ENCODE assay signal across 21 cellular contexts in the genomic region with DNA sequence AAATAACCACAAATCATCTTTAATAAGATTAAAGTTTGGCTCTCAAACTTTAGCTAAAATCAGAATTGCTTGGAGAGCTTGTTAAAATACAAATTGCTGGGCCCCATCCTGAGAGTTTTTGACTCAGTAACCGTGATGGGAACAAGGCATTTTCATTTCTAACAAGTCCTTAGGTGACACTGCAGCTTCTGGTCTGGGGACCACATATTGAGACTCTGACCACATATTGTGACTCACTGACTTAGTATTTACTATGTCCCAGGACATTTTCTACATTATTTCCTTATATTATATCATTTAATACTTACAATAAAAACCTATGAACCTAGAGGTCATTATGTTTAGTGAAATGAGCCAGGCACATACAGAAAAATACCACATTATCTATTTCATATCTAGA.
DNase-seq lines count a peak whose midpoint lies in the region; ATAC-seq and TF ChIP-seq lines count a peak whose summit lies in the region.
"Had no signal": no experiment of that assay in that cellular context is flagged by ENCODE, and none has a peak within 500 bp of the region (broad histone marks: within the 10 kb centered on the region; RNA-seq: fewer than 3 reads in every experiment).

No MANE protein-coding gene starts in this region.

- no peak overlapping the region for H2AK5ac ChIP-seq in mesenchymal stem cell (ENCODE audit: low read length, severe bottlenecking)

- H3K4me1 ChIP-seq in adipocyte (ENCODE audit: control insufficient read depth, insufficient read depth, low read length) (no peaks in the 10 kb centered on the region), mesenchymal stem cell (ENCODE audit: control insufficient read depth, insufficient read depth, low read depth, low read length) (no peaks in the 10 kb centered on the region), SK-N-SH (ENCODE audit: control insufficient read depth in 1 of 2, insufficient read depth in 2 of 2, low read depth in 1 of 2, low read length in 1 of 2) (no peaks in the 10 kb centered on the region)

- H3K27me3 ChIP-seq in adipocyte (replicated peaks; ENCODE audit: control insufficient read depth, insufficient read depth, low read length), result no peaks in the 10 kb centered on the region
- no peaks in the 10 kb centered on the region for H3K27me3 ChIP-seq in mesenchymal stem cell (ENCODE audit: control insufficient read depth in 1 of 2, insufficient read depth in 1 of 2, low read length in 2 of 2)
- H3K27me3 ChIP-seq in SK-N-SH (ENCODE audit: insufficient read depth), result no peaks in the 10 kb centered on the region

- no peak overlapping the region for H3K23ac ChIP-seq in mesenchymal stem cell (ENCODE audit: low read length in 2 of 2)

- H3K18ac ChIP-seq in mesenchymal stem cell (ENCODE audit: low read depth in 1 of 2, low read length in 2 of 2), result no peak overlapping the region

- no peaks in the 10 kb centered on the region for H3K79me2 ChIP-seq in SK-N-SH (ENCODE audit: insufficient read depth)

- H3K79me1 ChIP-seq in mesenchymal stem cell (replicated peaks; ENCODE audit: low read length, poor library complexity, severe bottlenecking), result no peaks in the 10 kb centered on the region

- DNase-seq in M059J (ENCODE audit: low read depth), result peak; percentile 65
- DNase-seq in adipocyte (ENCODE audit: low read depth), result peak; percentile 6
- DNase-seq in mesenchymal stem cell, result peak; percentile 5
- no peak for DNase-seq in SK-N-SH
- no peak for DNase-seq in nephron progenitor cell
- no peak for DNase-seq in HPDE6-E6E7 (ENCODE audit: extremely low spot score)
- DNase-seq: DMS53, NCI-H1694, NCI-H2081, NCI-H2171, NCI-H345, NCI-H524, NCI-H774, Right ventricle myocardium superior had no signal

- no peaks in the 10 kb centered on the region for H3K27me3 Mint-ChIP-seq in nephron progenitor cell (ENCODE audit: low read depth, poor library complexity)

- no peak for TF ChIP-seq EP300 in SK-N-SH (IDR thresholded peaks at IDR 0.05; ENCODE audit: borderline replicate concordance in 1 of 2, low read depth in 1 of 2, low read length in 1 of 2)

- no peaks in the 10 kb centered on the region for H3K9me2 ChIP-seq in SK-N-SH

- H3K4me1 Mint-ChIP-seq in nephron progenitor cell, result no peaks in the 10 kb centered on the region
- H3K4me1 Mint-ChIP-seq: CD14-positive monocyte, GM23338 had no signal

- H4K8ac ChIP-seq in mesenchymal stem cell (ENCODE audit: low read length), result no peak overlapping the region

- H3K36me3 Mint-ChIP-seq in nephron progenitor cell (ENCODE audit: low read depth), result no peaks in the 10 kb centered on the region
- H3K36me3 Mint-ChIP-seq: CD14-positive monocyte had no signal

- no peaks in the 10 kb centered on the region for H3K9me3 ChIP-seq in adipocyte (ENCODE audit: control insufficient read depth, low read length)
- H3K9me3 ChIP-seq in mesenchymal stem cell (ENCODE audit: control insufficient read depth, low read length), result peaks cover 6% of the 10 kb centered on the region
- no peaks in the 10 kb centered on the region for H3K9me3 ChIP-seq in SK-N-SH

- no peak overlapping the region for H2BK15ac ChIP-seq in mesenchymal stem cell (ENCODE audit: low read depth, poor library complexity, severe bottlenecking)

- H2AFZ ChIP-seq in mesenchymal stem cell (ENCODE audit: low read depth, low read length) (no peak overlapping the region), SK-N-SH (ENCODE audit: low read depth) (no peak overlapping the region)
- H2AFZ ChIP-seq: GM23338 had no signal

- no peak overlapping the region for H4K91ac ChIP-seq in mesenchymal stem cell (ENCODE audit: low read length)

- no peak overlapping the region for H3K4me2 ChIP-seq in mesenchymal stem cell (ENCODE audit: low read length, poor library complexity, severe bottlenecking)
- no peak overlapping the region for H3K4me2 ChIP-seq in SK-N-SH
- H3K4me2 ChIP-seq: GM23338 had no signal

- POLR2A ChIA-PET in SK-N-SH (lab: Yijun Ruan, JAX), result no interaction called here

- ATAC-seq in GM18868 (IDR thresholded peaks at IDR 0.05; ENCODE audit: unreplicated experiment), result peak; percentile 40
- no peak for ATAC-seq in HG03159 (IDR thresholded peaks at IDR 0.05; ENCODE audit: unreplicated experiment)
- ATAC-seq: GM23338, HepG2, K562 had no signal

- no peak overlapping the region for H3K4me3 Mint-ChIP-seq in nephron progenitor cell
- H3K4me3 Mint-ChIP-seq: B cell, CD14-positive monocyte, GM23338 had no signal

- no peak overlapping the region for H3K27ac Mint-ChIP-seq in nephron progenitor cell
- H3K27ac Mint-ChIP-seq: B cell, CD14-positive monocyte, GM23338 had no signal

- H3K36me3 ChIP-seq in adipocyte (ENCODE audit: control insufficient read depth, insufficient read depth, low read length, severe bottlenecking) (no peaks in the 10 kb centered on the region), mesenchymal stem cell (ENCODE audit: control insufficient read depth in 1 of 2, insufficient read depth in 2 of 2, low read depth in 1 of 2, low read length in 2 of 2) (no peaks in the 10 kb centered on the region), SK-N-SH (replicated peaks in 1 of 2; ENCODE audit: control insufficient read depth in 1 of 2, insufficient read depth in 2 of 2, low read length in 1 of 2) (no peaks in the 10 kb centered on the region)

- no peak overlapping the region for H2BK5ac ChIP-seq in mesenchymal stem cell (ENCODE audit: low read depth, low read length, poor library complexity, severe bottlenecking)

- H3K14ac ChIP-seq in mesenchymal stem cell (ENCODE audit: low read length in 2 of 2), result no peak overlapping the region

- H3K4me3 ChIP-seq in adipocyte (ENCODE audit: low read length) (no peak overlapping the region), mesenchymal stem cell (ENCODE audit: insufficient read depth in 1 of 2, low read depth in 1 of 2, low read length in 2 of 2) (no peak overlapping the region), SK-N-SH (ENCODE audit: low read depth in 2 of 2, low read length in 1 of 2) (no peak overlapping the region)
- H3K4me3 ChIP-seq: GM23338, K562 had no signal

- no peaks in the 10 kb centered on the region for H3K9me3 Mint-ChIP-seq in nephron progenitor cell
- H3K9me3 Mint-ChIP-seq: GM23338 had no signal

- no peak overlapping the region for H2BK12ac ChIP-seq in mesenchymal stem cell (ENCODE audit: low read length in 2 of 2)

- H3K27ac ChIP-seq in mesenchymal stem cell (ENCODE audit: low read length, poor library complexity, severe bottlenecking) (no peak overlapping the region), SK-N-SH (ENCODE audit: low read depth in 2 of 2, low read length in 1 of 2) (no peak overlapping the region)

- H3K9ac ChIP-seq in adipocyte (ENCODE audit: low read length), result no peak overlapping the region
- H3K9ac ChIP-seq in mesenchymal stem cell (ENCODE audit: low read length), result no peak overlapping the region
- H3K9ac ChIP-seq in SK-N-SH, result no peak overlapping the region

- no peak for TF ChIP-seq CTCF in SK-N-SH (IDR thresholded peaks at IDR 0.05)
- TF ChIP-seq CTCF in nephron progenitor cell (IDR thresholded peaks at IDR 0.05), result no peak

- H3K4ac ChIP-seq in mesenchymal stem cell (ENCODE audit: low read depth in 1 of 2, low read length in 2 of 2), result no peak overlapping the region

- no peaks in the 10 kb centered on the region for H4K20me1 ChIP-seq in SK-N-SH (ENCODE audit: insufficient read depth)

- H3F3A ChIP-seq in SK-N-SH (replicated peaks; ENCODE audit: insufficient read depth), result no peaks in the 10 kb centered on the region

- CTCF ChIA-PET in SK-N-SH (lab: Yijun Ruan, JAX), result no interaction called here

- 75% methylated on average over 1 of the region's 1 CpG for WGBS in mesenchymal stem cell
- WGBS in SK-N-SH (ENCODE audit: low lambda C conversion rate), result 15% methylated on average over 1 of the region's 1 CpG

- TF ChIP-seq RAD21 in SK-N-SH (IDR thresholded peaks at IDR 0.05; ENCODE audit: low read length), result no peak

- no peak overlapping the region for H2BK120ac ChIP-seq in mesenchymal stem cell (ENCODE audit: low read depth, low read length)

TF ChIP-seq in SK-N-SH, 30 proteins besides CTCF, POLR2A, EP300 and RAD21 (continues in another document):
- TF ChIP-seq MAX (IDR thresholded peaks at IDR 0.05; ENCODE audit: low read depth), result no peak
- TF ChIP-seq RFX5 (IDR thresholded peaks at IDR 0.05; ENCODE audit: low read length), result no peak
- no peak for TF ChIP-seq GABPA (IDR thresholded peaks at IDR 0.05; ENCODE audit: low read depth)
- TF ChIP-seq, protein P1, sequence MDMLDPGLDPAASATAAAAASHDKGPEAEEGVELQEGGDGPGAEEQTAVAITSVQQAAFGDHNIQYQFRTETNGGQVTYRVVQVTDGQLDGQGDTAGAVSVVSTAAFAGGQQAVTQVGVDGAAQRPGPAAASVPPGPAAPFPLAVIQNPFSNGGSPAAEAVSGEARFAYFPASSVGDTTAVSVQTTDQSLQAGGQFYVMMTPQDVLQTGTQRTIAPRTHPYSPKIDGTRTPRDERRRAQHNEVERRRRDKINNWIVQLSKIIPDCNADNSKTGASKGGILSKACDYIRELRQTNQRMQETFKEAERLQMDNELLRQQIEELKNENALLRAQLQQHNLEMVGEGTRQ (IDR thresholded peaks at IDR 0.05; ENCODE audit: borderline replicate concordance, low read depth, low read length), result no peak
- TF ChIP-seq, protein P2, sequence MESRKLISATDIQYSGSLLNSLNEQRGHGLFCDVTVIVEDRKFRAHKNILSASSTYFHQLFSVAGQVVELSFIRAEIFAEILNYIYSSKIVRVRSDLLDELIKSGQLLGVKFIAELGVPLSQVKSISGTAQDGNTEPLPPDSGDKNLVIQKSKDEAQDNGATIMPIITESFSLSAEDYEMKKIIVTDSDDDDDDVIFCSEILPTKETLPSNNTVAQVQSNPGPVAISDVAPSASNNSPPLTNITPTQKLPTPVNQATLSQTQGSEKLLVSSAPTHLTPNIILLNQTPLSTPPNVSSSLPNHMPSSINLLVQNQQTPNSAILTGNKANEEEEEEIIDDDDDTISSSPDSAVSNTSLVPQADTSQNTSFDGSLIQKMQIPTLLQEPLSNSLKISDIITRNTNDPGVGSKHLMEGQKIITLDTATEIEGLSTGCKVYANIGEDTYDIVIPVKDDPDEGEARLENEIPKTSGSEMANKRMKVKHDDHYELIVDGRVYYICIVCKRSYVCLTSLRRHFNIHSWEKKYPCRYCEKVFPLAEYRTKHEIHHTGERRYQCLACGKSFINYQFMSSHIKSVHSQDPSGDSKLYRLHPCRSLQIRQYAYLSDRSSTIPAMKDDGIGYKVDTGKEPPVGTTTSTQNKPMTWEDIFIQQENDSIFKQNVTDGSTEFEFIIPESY (IDR thresholded peaks at IDR 0.05; ENCODE audit: borderline replicate concordance, low read depth), result no peak
- TF ChIP-seq POLR2AphosphoS5 (IDR thresholded peaks at IDR 0.05; ENCODE audit: low read depth, low read length), result no peak
- TF ChIP-seq NFIC (IDR thresholded peaks at IDR 0.05; ENCODE audit: borderline replicate concordance), result no peak
- TF ChIP-seq SMC3 (IDR thresholded peaks at IDR 0.05; ENCODE audit: low read depth, low read length), result no peak
- no peak for TF ChIP-seq ELF1 (IDR thresholded peaks at IDR 0.05)
- TF ChIP-seq TCF12 (IDR thresholded peaks at IDR 0.05), result no peak
- no peak for TF ChIP-seq TAF1 (IDR thresholded peaks at IDR 0.05; ENCODE audit: borderline replicate concordance, low read depth, low read length)

Comparison
In these comparisons a context has a peak if more than half of its experiments do, and no peak if none do; other contexts are left out.
1. DNase-seq: peak in M059J (single experiment), adipocyte (single experiment) and mesenchymal stem cell (single experiment); none in SK-N-SH (single experiment), nephron progenitor cell (single experiment) and HPDE6-E6E7 (single experiment).